ENCODE assay signal across 1 cellular context in the genomic region with DNA sequence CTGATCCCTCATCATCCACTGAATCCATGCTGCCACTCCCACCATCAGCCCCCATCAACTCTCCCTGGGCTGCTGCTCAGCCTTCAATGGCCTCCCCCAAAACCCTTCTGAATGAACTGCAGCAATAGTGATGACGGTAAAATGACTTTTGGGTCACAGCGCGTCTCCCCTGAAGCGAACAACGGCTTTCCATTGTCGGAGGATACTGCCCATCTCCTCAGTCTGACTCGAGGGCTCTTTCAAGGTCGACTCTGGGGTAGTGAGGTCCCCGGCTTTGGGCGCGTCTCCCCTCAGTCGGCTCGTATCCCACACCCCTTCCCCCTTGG.
TF ChIP-seq lines count a peak whose summit lies in the region.

No MANE protein-coding gene starts in this region.

TF ChIP-seq in K562, 482 proteins besides CTCF, POLR2A, EP300 and RAD21 (continued from another document):
- TF ChIP-seq, protein P1, sequence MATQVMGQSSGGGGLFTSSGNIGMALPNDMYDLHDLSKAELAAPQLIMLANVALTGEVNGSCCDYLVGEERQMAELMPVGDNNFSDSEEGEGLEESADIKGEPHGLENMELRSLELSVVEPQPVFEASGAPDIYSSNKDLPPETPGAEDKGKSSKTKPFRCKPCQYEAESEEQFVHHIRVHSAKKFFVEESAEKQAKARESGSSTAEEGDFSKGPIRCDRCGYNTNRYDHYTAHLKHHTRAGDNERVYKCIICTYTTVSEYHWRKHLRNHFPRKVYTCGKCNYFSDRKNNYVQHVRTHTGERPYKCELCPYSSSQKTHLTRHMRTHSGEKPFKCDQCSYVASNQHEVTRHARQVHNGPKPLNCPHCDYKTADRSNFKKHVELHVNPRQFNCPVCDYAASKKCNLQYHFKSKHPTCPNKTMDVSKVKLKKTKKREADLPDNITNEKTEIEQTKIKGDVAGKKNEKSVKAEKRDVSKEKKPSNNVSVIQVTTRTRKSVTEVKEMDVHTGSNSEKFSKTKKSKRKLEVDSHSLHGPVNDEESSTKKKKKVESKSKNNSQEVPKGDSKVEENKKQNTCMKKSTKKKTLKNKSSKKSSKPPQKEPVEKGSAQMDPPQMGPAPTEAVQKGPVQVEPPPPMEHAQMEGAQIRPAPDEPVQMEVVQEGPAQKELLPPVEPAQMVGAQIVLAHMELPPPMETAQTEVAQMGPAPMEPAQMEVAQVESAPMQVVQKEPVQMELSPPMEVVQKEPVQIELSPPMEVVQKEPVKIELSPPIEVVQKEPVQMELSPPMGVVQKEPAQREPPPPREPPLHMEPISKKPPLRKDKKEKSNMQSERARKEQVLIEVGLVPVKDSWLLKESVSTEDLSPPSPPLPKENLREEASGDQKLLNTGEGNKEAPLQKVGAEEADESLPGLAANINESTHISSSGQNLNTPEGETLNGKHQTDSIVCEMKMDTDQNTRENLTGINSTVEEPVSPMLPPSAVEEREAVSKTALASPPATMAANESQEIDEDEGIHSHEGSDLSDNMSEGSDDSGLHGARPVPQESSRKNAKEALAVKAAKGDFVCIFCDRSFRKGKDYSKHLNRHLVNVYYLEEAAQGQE (CRISPR knock-in tag; IDR thresholded peaks at IDR 0.05; ENCODE audit: low read depth): 0 out of 2 replicates have a peak, but pooled peaks have one; percentile 16
- TF ChIP-seq GATA2 (CRISPR knock-in tag; IDR thresholded peaks at IDR 0.05): no peak
- no peak for TF ChIP-seq PML (IDR thresholded peaks at IDR 0.05; ENCODE audit: low read length)
- TF ChIP-seq, protein P2, sequence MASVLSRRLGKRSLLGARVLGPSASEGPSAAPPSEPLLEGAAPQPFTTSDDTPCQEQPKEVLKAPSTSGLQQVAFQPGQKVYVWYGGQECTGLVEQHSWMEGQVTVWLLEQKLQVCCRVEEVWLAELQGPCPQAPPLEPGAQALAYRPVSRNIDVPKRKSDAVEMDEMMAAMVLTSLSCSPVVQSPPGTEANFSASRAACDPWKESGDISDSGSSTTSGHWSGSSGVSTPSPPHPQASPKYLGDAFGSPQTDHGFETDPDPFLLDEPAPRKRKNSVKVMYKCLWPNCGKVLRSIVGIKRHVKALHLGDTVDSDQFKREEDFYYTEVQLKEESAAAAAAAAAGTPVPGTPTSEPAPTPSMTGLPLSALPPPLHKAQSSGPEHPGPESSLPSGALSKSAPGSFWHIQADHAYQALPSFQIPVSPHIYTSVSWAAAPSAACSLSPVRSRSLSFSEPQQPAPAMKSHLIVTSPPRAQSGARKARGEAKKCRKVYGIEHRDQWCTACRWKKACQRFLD (CRISPR knock-in tag; IDR thresholded peaks at IDR 0.05): peak; percentile 53; the same call in 1 of the 2 replicates
- TF ChIP-seq, protein P3, sequence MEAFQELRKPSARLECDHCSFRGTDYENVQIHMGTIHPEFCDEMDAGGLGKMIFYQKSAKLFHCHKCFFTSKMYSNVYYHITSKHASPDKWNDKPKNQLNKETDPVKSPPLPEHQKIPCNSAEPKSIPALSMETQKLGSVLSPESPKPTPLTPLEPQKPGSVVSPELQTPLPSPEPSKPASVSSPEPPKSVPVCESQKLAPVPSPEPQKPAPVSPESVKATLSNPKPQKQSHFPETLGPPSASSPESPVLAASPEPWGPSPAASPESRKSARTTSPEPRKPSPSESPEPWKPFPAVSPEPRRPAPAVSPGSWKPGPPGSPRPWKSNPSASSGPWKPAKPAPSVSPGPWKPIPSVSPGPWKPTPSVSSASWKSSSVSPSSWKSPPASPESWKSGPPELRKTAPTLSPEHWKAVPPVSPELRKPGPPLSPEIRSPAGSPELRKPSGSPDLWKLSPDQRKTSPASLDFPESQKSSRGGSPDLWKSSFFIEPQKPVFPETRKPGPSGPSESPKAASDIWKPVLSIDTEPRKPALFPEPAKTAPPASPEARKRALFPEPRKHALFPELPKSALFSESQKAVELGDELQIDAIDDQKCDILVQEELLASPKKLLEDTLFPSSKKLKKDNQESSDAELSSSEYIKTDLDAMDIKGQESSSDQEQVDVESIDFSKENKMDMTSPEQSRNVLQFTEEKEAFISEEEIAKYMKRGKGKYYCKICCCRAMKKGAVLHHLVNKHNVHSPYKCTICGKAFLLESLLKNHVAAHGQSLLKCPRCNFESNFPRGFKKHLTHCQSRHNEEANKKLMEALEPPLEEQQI (IDR thresholded peaks at IDR 0.05): no peak
- no peak for TF ChIP-seq BACH1 (tag; IDR thresholded peaks at IDR 0.05)
- no peak for TF ChIP-seq ZBTB1 (CRISPR knock-in tag; IDR thresholded peaks at IDR 0.05; ENCODE audit: borderline replicate concordance, low read depth)
- no peak for TF ChIP-seq KHSRP (IDR thresholded peaks at IDR 0.05)
- TF ChIP-seq HNRNPK (IDR thresholded peaks at IDR 0.05; ENCODE audit: low read depth, low read length, poor library complexity, severe bottlenecking): no peak
- TF ChIP-seq, protein P4, sequence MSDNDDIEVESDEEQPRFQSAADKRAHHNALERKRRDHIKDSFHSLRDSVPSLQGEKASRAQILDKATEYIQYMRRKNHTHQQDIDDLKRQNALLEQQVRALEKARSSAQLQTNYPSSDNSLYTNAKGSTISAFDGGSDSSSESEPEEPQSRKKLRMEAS (CRISPR knock-in tag; IDR thresholded peaks at IDR 0.05): no peak
- TF ChIP-seq ZNF764 (CRISPR knock-in tag; IDR thresholded peaks at IDR 0.05; ENCODE audit: low read depth): no peak
- TF ChIP-seq HDAC8 (tag; IDR thresholded peaks at IDR 0.05): no peak
- TF ChIP-seq MCM2 (IDR thresholded peaks at IDR 0.05; ENCODE audit: low read depth): no peak
- TF ChIP-seq, protein P5, sequence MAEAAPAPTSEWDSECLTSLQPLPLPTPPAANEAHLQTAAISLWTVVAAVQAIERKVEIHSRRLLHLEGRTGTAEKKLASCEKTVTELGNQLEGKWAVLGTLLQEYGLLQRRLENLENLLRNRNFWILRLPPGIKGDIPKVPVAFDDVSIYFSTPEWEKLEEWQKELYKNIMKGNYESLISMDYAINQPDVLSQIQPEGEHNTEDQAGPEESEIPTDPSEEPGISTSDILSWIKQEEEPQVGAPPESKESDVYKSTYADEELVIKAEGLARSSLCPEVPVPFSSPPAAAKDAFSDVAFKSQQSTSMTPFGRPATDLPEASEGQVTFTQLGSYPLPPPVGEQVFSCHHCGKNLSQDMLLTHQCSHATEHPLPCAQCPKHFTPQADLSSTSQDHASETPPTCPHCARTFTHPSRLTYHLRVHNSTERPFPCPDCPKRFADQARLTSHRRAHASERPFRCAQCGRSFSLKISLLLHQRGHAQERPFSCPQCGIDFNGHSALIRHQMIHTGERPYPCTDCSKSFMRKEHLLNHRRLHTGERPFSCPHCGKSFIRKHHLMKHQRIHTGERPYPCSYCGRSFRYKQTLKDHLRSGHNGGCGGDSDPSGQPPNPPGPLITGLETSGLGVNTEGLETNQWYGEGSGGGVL (CRISPR knock-in tag; IDR thresholded peaks at IDR 0.05): no peak
- no peak for TF ChIP-seq SIN3B (IDR thresholded peaks at IDR 0.05; ENCODE audit: low read depth)
- no peak for TF ChIP-seq ZNF174 (CRISPR knock-in tag; IDR thresholded peaks at IDR 0.05)
- TF ChIP-seq, protein P6, sequence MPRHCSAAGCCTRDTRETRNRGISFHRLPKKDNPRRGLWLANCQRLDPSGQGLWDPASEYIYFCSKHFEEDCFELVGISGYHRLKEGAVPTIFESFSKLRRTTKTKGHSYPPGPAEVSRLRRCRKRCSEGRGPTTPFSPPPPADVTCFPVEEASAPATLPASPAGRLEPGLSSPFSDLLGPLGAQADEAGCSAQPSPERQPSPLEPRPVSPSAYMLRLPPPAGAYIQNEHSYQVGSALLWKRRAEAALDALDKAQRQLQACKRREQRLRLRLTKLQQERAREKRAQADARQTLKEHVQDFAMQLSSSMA (CRISPR knock-in tag; IDR thresholded peaks at IDR 0.05): no peak
- no peak for TF ChIP-seq FOSL1 (tag; conservative IDR thresholded peaks at IDR 0.05)
- no peak for TF ChIP-seq SRSF7 (optimal IDR thresholded peaks at IDR 0.05; ENCODE audit: low read depth, low read length)
- TF ChIP-seq CBFB (CRISPR knock-in tag; IDR thresholded peaks at IDR 0.05): no peak
- no peak for TF ChIP-seq MCM5 (IDR thresholded peaks at IDR 0.05; ENCODE audit: low read depth)
- TF ChIP-seq NR2F6 (CRISPR knock-in tag; IDR thresholded peaks at IDR 0.05): 0 out of 2 replicates have a peak, but pooled peaks have one; percentile 11
- TF ChIP-seq, protein P7, sequence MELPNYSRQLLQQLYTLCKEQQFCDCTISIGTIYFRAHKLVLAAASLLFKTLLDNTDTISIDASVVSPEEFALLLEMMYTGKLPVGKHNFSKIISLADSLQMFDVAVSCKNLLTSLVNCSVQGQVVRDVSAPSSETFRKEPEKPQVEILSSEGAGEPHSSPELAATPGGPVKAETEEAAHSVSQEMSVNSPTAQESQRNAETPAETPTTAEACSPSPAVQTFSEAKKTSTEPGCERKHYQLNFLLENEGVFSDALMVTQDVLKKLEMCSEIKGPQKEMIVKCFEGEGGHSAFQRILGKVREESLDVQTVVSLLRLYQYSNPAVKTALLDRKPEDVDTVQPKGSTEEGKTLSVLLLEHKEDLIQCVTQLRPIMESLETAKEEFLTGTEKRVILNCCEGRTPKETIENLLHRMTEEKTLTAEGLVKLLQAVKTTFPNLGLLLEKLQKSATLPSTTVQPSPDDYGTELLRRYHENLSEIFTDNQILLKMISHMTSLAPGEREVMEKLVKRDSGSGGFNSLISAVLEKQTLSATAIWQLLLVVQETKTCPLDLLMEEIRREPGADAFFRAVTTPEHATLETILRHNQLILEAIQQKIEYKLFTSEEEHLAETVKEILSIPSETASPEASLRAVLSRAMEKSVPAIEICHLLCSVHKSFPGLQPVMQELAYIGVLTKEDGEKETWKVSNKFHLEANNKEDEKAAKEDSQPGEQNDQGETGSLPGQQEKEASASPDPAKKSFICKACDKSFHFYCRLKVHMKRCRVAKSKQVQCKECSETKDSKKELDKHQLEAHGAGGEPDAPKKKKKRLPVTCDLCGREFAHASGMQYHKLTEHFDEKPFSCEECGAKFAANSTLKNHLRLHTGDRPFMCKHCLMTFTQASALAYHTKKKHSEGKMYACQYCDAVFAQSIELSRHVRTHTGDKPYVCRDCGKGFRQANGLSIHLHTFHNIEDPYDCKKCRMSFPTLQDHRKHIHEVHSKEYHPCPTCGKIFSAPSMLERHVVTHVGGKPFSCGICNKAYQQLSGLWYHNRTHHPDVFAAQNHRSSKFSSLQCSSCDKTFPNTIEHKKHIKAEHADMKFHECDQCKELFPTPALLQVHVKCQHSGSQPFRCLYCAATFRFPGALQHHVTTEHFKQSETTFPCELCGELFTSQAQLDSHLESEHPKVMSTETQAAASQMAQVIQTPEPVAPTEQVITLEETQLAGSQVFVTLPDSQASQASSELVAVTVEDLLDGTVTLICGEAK (IDR thresholded peaks at IDR 0.05): no peak
- TF ChIP-seq, protein P7 (CRISPR knock-in tag; IDR thresholded peaks at IDR 0.05): 0 out of 2 replicates have a peak, but pooled peaks have one; percentile 28
- TF ChIP-seq ZFP30 (CRISPR knock-in tag; IDR thresholded peaks at IDR 0.05; ENCODE audit: borderline replicate concordance): no peak
- TF ChIP-seq LEF1 (IDR thresholded peaks at IDR 0.05): no peak
- TF ChIP-seq, protein P8, sequence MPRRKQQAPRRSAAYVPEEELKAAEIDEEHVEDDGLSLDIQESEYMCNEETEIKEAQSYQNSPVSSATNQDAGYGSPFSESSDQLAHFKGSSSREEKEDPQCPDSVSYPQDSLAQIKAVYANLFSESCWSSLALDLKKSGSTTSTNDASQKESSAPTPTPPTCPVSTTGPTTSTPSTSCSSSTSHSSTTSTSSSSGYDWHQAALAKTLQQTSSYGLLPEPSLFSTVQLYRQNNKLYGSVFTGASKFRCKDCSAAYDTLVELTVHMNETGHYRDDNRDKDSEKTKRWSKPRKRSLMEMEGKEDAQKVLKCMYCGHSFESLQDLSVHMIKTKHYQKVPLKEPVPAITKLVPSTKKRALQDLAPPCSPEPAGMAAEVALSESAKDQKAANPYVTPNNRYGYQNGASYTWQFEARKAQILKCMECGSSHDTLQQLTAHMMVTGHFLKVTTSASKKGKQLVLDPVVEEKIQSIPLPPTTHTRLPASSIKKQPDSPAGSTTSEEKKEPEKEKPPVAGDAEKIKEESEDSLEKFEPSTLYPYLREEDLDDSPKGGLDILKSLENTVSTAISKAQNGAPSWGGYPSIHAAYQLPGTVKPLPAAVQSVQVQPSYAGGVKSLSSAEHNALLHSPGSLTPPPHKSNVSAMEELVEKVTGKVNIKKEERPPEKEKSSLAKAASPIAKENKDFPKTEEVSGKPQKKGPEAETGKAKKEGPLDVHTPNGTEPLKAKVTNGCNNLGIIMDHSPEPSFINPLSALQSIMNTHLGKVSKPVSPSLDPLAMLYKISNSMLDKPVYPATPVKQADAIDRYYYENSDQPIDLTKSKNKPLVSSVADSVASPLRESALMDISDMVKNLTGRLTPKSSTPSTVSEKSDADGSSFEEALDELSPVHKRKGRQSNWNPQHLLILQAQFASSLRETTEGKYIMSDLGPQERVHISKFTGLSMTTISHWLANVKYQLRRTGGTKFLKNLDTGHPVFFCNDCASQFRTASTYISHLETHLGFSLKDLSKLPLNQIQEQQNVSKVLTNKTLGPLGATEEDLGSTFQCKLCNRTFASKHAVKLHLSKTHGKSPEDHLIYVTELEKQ (CRISPR knock-in tag; IDR thresholded peaks at IDR 0.05): no peak
- no peak for TF ChIP-seq TARDBP (IDR thresholded peaks at IDR 0.05)
